24 cellular contexts compared by ENCODE assay signal in the genomic region with DNA sequence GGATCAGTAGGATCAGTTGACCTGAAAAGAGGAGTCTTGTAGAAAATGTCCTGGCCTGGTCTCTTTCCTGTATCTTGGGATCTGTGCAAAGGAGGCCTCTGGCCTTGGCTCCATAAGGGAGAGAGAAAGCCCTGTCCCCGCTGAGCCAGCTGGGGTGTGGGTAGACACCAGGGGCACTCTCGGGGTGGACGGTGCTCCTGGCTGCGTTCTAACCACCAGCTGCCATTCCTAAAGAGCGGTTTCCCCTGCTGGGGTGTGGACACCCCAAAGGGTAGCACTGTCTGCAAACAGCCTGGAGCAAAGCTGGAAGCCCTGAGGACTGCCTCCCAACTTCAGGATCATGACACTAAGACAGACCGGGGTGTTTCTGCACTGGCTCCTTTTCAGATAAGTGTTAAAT.
"Had no signal": no experiment of that assay in that cellular context is flagged by ENCODE, and none has a peak within 500 bp of the region (broad histone marks: within the 10 kb centered on the region; RNA-seq: fewer than 3 reads in every experiment).

No MANE protein-coding gene starts in this region.

- H3K4me1 Mint-ChIP-seq: activated CD4-positive, alpha-beta memory T cell treated with anti-CD3 and anti-CD28 coated beads, Interleukin-2, amount 10 ng/mL, durations not matched to agents 7 days and 5 days; activated CD4-positive, alpha-beta T cell treated with anti-CD3 and anti-CD28 coated beads, Interleukin-2, amount 10 ng/mL, durations not matched to agents 24 days and 14 days; naive thymus-derived CD4-positive, alpha-beta T cell had no signal

- H3K27ac Mint-ChIP-seq: activated B cell treated with CpG ODN at 0.5 μM for 24 hours; activated CD4-positive, alpha-beta memory T cell treated with anti-CD3 and anti-CD28 coated beads, Interleukin-2, amount 10 ng/mL, durations not matched to agents 7 days and 5 days; activated CD4-positive, alpha-beta T cell treated with anti-CD3 and anti-CD28 coated beads, Interleukin-2, amount 10 ng/mL, durations not matched to agents 24 days and 14 days; activated naive CD8-positive, alpha-beta T cell treated with anti-CD3 and anti-CD28 coated beads, Interleukin-2, amount 50 U/mL, for 24 hours; naive thymus-derived CD4-positive, alpha-beta T cell; progenitor cell of endocrine pancreas; T-helper 17 cell had no signal

- H3K9me3 Mint-ChIP-seq: activated B cell treated with CpG ODN at 0.5 μM for 24 hours; activated CD4-positive, alpha-beta memory T cell treated with anti-CD3 and anti-CD28 coated beads, Interleukin-2, amount 10 ng/mL, durations not matched to agents 7 days and 5 days; activated CD4-positive, alpha-beta T cell treated with anti-CD3 and anti-CD28 coated beads, Interleukin-2, amount 10 ng/mL, durations not matched to agents 24 days and 14 days; activated naive CD8-positive, alpha-beta T cell treated with anti-CD3 and anti-CD28 coated beads, Interleukin-2, amount 50 U/mL, for 24 hours; naive thymus-derived CD4-positive, alpha-beta T cell; neural crest cell had no signal

- H3K4me3 ChIP-seq: cardiac muscle cell, mucosa of descending colon, right atrium auricular region, SK-N-MC, skin epidermis, thoracic aorta, upper lobe of right lung had no signal

- H3K27me3 Mint-ChIP-seq: activated CD4-positive, alpha-beta memory T cell treated with anti-CD3 and anti-CD28 coated beads, Interleukin-2, amount 10 ng/mL, durations not matched to agents 7 days and 5 days; naive thymus-derived CD4-positive, alpha-beta T cell; progenitor cell of endocrine pancreas had no signal

- H3K36me3 Mint-ChIP-seq: naive thymus-derived CD4-positive, alpha-beta T cell had no signal

- H3K4me3 Mint-ChIP-seq: activated B cell treated with CpG ODN at 0.5 μM for 24 hours; activated CD4-positive, alpha-beta memory T cell treated with anti-CD3 and anti-CD28 coated beads, Interleukin-2, amount 10 ng/mL, durations not matched to agents 7 days and 5 days; activated CD4-positive, alpha-beta T cell treated with anti-CD3 and anti-CD28 coated beads, Interleukin-2, amount 10 ng/mL, durations not matched to agents 24 days and 14 days; activated naive CD8-positive, alpha-beta T cell treated with anti-CD3 and anti-CD28 coated beads, Interleukin-2, amount 50 U/mL, for 24 hours; naive thymus-derived CD4-positive, alpha-beta T cell; neural crest cell; T-helper 17 cell had no signal

- H3K9me3 ChIP-seq: mucosa of descending colon, right atrium auricular region, thoracic aorta, upper lobe of right lung had no signal

- H3K36me3 ChIP-seq: cardiac muscle cell, upper lobe of right lung had no signal

- DNase-seq: activated B cell treated with CpG ODN at 0.5 μM for 24 hours; activated CD4-positive, alpha-beta memory T cell treated with anti-CD3 and anti-CD28 coated beads, Interleukin-2, amount 10 ng/mL, durations not matched to agents 7 days and 5 days; activated CD4-positive, alpha-beta T cell treated with anti-CD3 and anti-CD28 coated beads, Interleukin-2, amount 10 ng/mL, durations not matched to agents 24 days and 14 days; activated effector memory CD4-positive, alpha-beta T cell treated with anti-CD3 and anti-CD28 coated beads, Interleukin-2, amount 50 U/mL, for 16 hours; activated naive CD4-positive, alpha-beta T cell treated with anti-CD3 and anti-CD28 coated beads, Interleukin-2, amount 50 U/mL, for 16 hours; activated naive CD8-positive, alpha-beta T cell treated with anti-CD3 and anti-CD28 coated beads, Interleukin-2, amount 50 U/mL, for 24 hours; effector memory CD4-positive, alpha-beta T cell; head of caudate nucleus; hypothalamus; left cardiac atrium; mesendoderm; mucosa of descending colon; naive thymus-derived CD4-positive, alpha-beta T cell; stimulated activated CD4-positive, alpha-beta T cell treated with anti-CD3 and anti-CD28 coated beads, Interleukin-1b, Interleukin-23, amount 100 ng/mL, for 48 hours; SW 1271; T-helper 17 cell; upper lobe of right lung had no signal

- H3K27ac ChIP-seq: cardiac muscle cell, right atrium auricular region, SK-N-MC, skin epidermis, thoracic aorta, upper lobe of right lung had no signal

- ATAC-seq: activated naive CD8-positive, alpha-beta T cell treated with anti-CD3 and anti-CD28 coated beads, Interleukin-2, amount 50 U/mL, for 24 hours; left cardiac atrium; mucosa of descending colon; naive thymus-derived CD4-positive, alpha-beta T cell; T-helper 17 cell; upper lobe of right lung had no signal

- H3K27me3 ChIP-seq: cardiac muscle cell, right atrium auricular region, upper lobe of right lung had no signal
